Comparison of ENCODE assay signal across 15 cellular contexts in genomic region chr4:185144601-185145240, GRCh38. TPM values are rescaled to one million over a fixed set of nuclear protein-coding genes. Genes with fewer than 3 reads are reported as not detected.
DNase-seq lines count a peak whose midpoint lies in the region; ATAC-seq and TF ChIP-seq lines count a peak whose summit lies in the region.
"Had no signal": no experiment of that assay in that cellular context is flagged by ENCODE, and none has a peak within 500 bp of the region (broad histone marks: within the 10 kb centered on the region; RNA-seq: fewer than 3 reads in every experiment).

No MANE protein-coding gene starts in this region.

- no peaks in the 10 kb centered on the region for H3K36me3 Mint-ChIP-seq in activated naive CD8-positive, alpha-beta T cell
- H3K36me3 Mint-ChIP-seq in activated naive CD8-positive, alpha-beta T cell treated with anti-CD3 and anti-CD28 coated beads, Interleukin-2, amount 50 U/mL, for 24 hours (ENCODE audit: low read depth): peaks cover 1% of the 10 kb centered on the region

- H3K4me1 ChIP-seq in breast epithelium (peaks cover 0 to 5% of the 10 kb centered on the region in 2 donors), muscle layer of colon (ENCODE audit: insufficient read depth, low read length) (peaks cover 34% of the 10 kb centered on the region), tibial artery (peaks cover 0 to 38% (median 20%) of the 10 kb centered on the region in 4 donors), body of pancreas (peaks cover 23% of the 10 kb centered on the region)

- DNase-seq in activated naive CD8-positive, alpha-beta T cell treated with anti-CD3 and anti-CD28 coated beads, Interleukin-2, amount 50 U/mL, for 24 hours: no peak
- DNase-seq in breast epithelium (ENCODE audit: low spot score in 2 of 2) (no peak), tibial artery (no peak), activated T-cell treated with anti-CD3 and anti-CD28 coated beads for 4 hours (no peak), body of pancreas (no peak)
- no peak for DNase-seq in activated CD4-positive, CD25-positive, alpha-beta regulatory T cell treated with anti-CD3 and anti-CD28 coated beads, Interleukin-2, amount 50 U/mL, for 72 hours
- DNase-seq: activated gamma-delta T cell treated with Interleukin-2 at 50 U/mL for 16 hours; GM23248; Kasumi-1; NCI-H2171 treated with DMSO at 0.1 percent for 48 hours; RPMI8226; stimulated activated CD4-positive, alpha-beta T cell treated with anti-CD3 and anti-CD28 coated beads, Interleukin-4, amount 100 ng/mL, for 24 hours; thyroid gland had no signal

- no peak overlapping the region for H3K27ac Mint-ChIP-seq in activated naive CD8-positive, alpha-beta T cell
- H3K27ac Mint-ChIP-seq in activated naive CD8-positive, alpha-beta T cell treated with anti-CD3 and anti-CD28 coated beads, Interleukin-2, amount 50 U/mL, for 24 hours: no peak overlapping the region

- H3K27me3 ChIP-seq in breast epithelium (no peaks in the 10 kb centered on the region), muscle layer of colon (ENCODE audit: control insufficient read depth in 1 of 2, insufficient read depth in 2 of 2, low read length in 2 of 2) (no peaks in the 10 kb centered on the region), tibial artery (no peaks in the 10 kb centered on the region), body of pancreas (no peaks in the 10 kb centered on the region)
- H3K27me3 ChIP-seq: thyroid gland had no signal

- no peak for ATAC-seq in activated naive CD8-positive, alpha-beta T cell treated with anti-CD3 and anti-CD28 coated beads, Interleukin-2, amount 50 U/mL, for 24 hours
- no peak for ATAC-seq in body of pancreas

- peak overlapping the region; percentile 88 for H3K4me3 Mint-ChIP-seq in activated naive CD8-positive, alpha-beta T cell
- no peak overlapping the region for H3K4me3 Mint-ChIP-seq in activated naive CD8-positive, alpha-beta T cell treated with anti-CD3 and anti-CD28 coated beads, Interleukin-2, amount 50 U/mL, for 24 hours

- 76 to 82% methylated on average over 16 of the region's 16 CpGs for WGBS in body of pancreas, 2 donors

- H3K27ac ChIP-seq in breast epithelium (peak overlapping the region; percentile 14 to 89), muscle layer of colon (ENCODE audit: low read depth, low read length) (peak overlapping the region; percentile 50), tibial artery (peak overlapping the region; percentile 86 to 92), body of pancreas (no peak overlapping the region)
- H3K27ac ChIP-seq: GM23248 had no signal

- peaks cover 18% of the 10 kb centered on the region for H3K4me1 Mint-ChIP-seq in activated naive CD8-positive, alpha-beta T cell (ENCODE audit: low read depth)
- H3K4me1 Mint-ChIP-seq in activated naive CD8-positive, alpha-beta T cell treated with anti-CD3 and anti-CD28 coated beads, Interleukin-2, amount 50 U/mL, for 24 hours: peaks cover 15% of the 10 kb centered on the region

- no peaks in the 10 kb centered on the region for H3K9me3 Mint-ChIP-seq in activated naive CD8-positive, alpha-beta T cell (ENCODE audit: low read depth)
- no peaks in the 10 kb centered on the region for H3K9me3 Mint-ChIP-seq in activated naive CD8-positive, alpha-beta T cell treated with anti-CD3 and anti-CD28 coated beads, Interleukin-2, amount 50 U/mL, for 24 hours

- intact Hi-C loops in breast epithelium (cut with DNase I; ENCODE audit: low total_unique reads) (loop anchor here (5.0 kb wide), 1 partner anchor 38 kb away; no protein-coding TSS in a partner anchor), tibial artery (cut with DNase I; ENCODE audit: low total_unique reads) (loop anchor here (5.0 kb wide), 1 partner anchor 38 kb away; no protein-coding TSS in a partner anchor), body of pancreas (cut with DNase I) (no loop called here)

- peak overlapping the region; percentile 96 for H3K9ac ChIP-seq in muscle layer of colon (ENCODE audit: low read length)

- H3K9me3 ChIP-seq in breast epithelium (no peaks in the 10 kb centered on the region), muscle layer of colon (ENCODE audit: low read length) (no peaks in the 10 kb centered on the region), tibial artery (no peaks in the 10 kb centered on the region), body of pancreas (no peaks in the 10 kb centered on the region)
- H3K9me3 ChIP-seq: thyroid gland had no signal

- TF ChIP-seq CTCF in breast epithelium (IDR thresholded peaks at IDR 0.05) (no peak), tibial artery (IDR thresholded peaks at IDR 0.05) (no peak), body of pancreas (IDR thresholded peaks at IDR 0.05) (no peak)

- no peaks in the 10 kb centered on the region for H3K27me3 Mint-ChIP-seq in activated naive CD8-positive, alpha-beta T cell
- H3K27me3 Mint-ChIP-seq in activated naive CD8-positive, alpha-beta T cell treated with anti-CD3 and anti-CD28 coated beads, Interleukin-2, amount 50 U/mL, for 24 hours: peaks cover 9% of the 10 kb centered on the region

- H3K4me3 ChIP-seq in breast epithelium (peak overlapping the region in 1 of 3 donors; percentile 12), muscle layer of colon (ENCODE audit: low read depth in 1 of 2, low read length in 2 of 2) (peak overlapping the region; percentile 36 to 87), tibial artery (peak overlapping the region; percentile 72 to 79), body of pancreas (no peak overlapping the region)

- TF ChIP-seq POLR2A in breast epithelium (IDR thresholded peaks at IDR 0.05) (no peak), body of pancreas (IDR thresholded peaks at IDR 0.05) (no peak)

- H3K36me3 ChIP-seq in breast epithelium (no peaks in the 10 kb centered on the region), muscle layer of colon (ENCODE audit: insufficient read depth, low read length) (peaks cover 23% of the 10 kb centered on the region), tibial artery (peaks cover 8 to 40% (median 17%) of the 10 kb centered on the region in 3 donors), body of pancreas (replicated peaks in 1 of 2; ENCODE audit: insufficient read depth in 1 of 2, low read depth in 2 of 2) (no peaks in the 10 kb centered on the region)

RNA-seq across cellular contexts. Expression of gene SLC25A4, which starts 1.7 kb away (rescaled TPM):
- total RNA-seq in breast epithelium (10 to 100 TPM; 15.2 to 21.4 (median 19.3) TPM), body of pancreas (10 to 100 TPM; 11.7 to 21.8 TPM)

RNA-seq across cellular contexts. Expression of gene CFAP97, which starts 59.1 kb away (rescaled TPM):
- total RNA-seq in breast epithelium (10 to 100 TPM; 36.6 to 42.4 (median 38.0) TPM), body of pancreas (10 to 100 TPM; 17.1 to 19.5 TPM)

Comparison
In these comparisons a context has a peak if more than half of its experiments do, and no peak if none do; other contexts are left out.
1. H3K27ac ChIP-seq: peak in breast epithelium (2 of 2), muscle layer of colon (single experiment) and tibial artery (2 of 2); none in body of pancreas (0 of 4).
2. H3K4me3 ChIP-seq: peak in muscle layer of colon (2 of 2) and tibial artery (2 of 2); none in body of pancreas (0 of 2).